In genomic region chr22:46738961-46739870, GRCh38 we compare ENCODE assay signal across 8 cellular contexts. TPM values are rescaled to one million over a fixed set of nuclear protein-coding genes. Genes with fewer than 3 reads are reported as not detected.
DNase-seq lines count a peak whose midpoint lies in the region; ATAC-seq and TF ChIP-seq lines count a peak whose summit lies in the region.

No MANE protein-coding gene starts in this region.

- H3K27me3 ChIP-seq in Loucy (ENCODE audit: insufficient read depth, low read length, poor library complexity, severe bottlenecking): no peaks in the 10 kb centered on the region
- H3K27me3 ChIP-seq in duodenal mucosa (ENCODE audit: control insufficient read depth in 1 of 2, insufficient read depth in 2 of 2, low read length in 2 of 2): no peaks in the 10 kb centered on the region
- H3K27me3 ChIP-seq in mesenchymal stem cell (ENCODE audit: control insufficient read depth in 1 of 2, insufficient read depth in 1 of 2, low read length in 2 of 2): no peaks in the 10 kb centered on the region
- no peaks in the 10 kb centered on the region for H3K27me3 ChIP-seq in thoracic aorta (replicated peaks; ENCODE audit: insufficient read depth)

- no peak overlapping the region for H2BK120ac ChIP-seq in mesenchymal stem cell (ENCODE audit: low read depth, low read length)

- H4K8ac ChIP-seq in mesenchymal stem cell (ENCODE audit: low read length): peak overlapping the region; percentile 84

- H3K4me2 ChIP-seq in Loucy (ENCODE audit: low read depth, low read length, poor library complexity, severe bottlenecking): peak overlapping the region; percentile 75
- H3K4me2 ChIP-seq in mesenchymal stem cell (ENCODE audit: low read length, poor library complexity, severe bottlenecking): peak overlapping the region; percentile 92

- H3K18ac ChIP-seq in mesenchymal stem cell (ENCODE audit: low read depth in 1 of 2, low read length in 2 of 2): peak overlapping the region; percentile 59 to 71

- peak; percentile 10 to 76 for ATAC-seq in activated CD4-positive, CD25-positive, alpha-beta regulatory T cell treated with anti-CD3 and anti-CD28 coated beads, Interleukin-2, amount 50 U/mL, for 24 hours
- ATAC-seq in thoracic aorta (ENCODE audit: insufficient number of reproducible peaks, low FRiP score, low read depth): peak; percentile 10

- no peaks in the 10 kb centered on the region for H3K9me2 ChIP-seq in Loucy (replicated peaks; ENCODE audit: low read depth, low read length)

- H3K4me1 ChIP-seq in Loucy (ENCODE audit: insufficient read depth, low read length, poor library complexity, severe bottlenecking): peaks cover 37% of the 10 kb centered on the region
- H3K4me1 ChIP-seq in duodenal mucosa (ENCODE audit: control insufficient read depth in 1 of 2, insufficient read depth in 2 of 2, low read length in 2 of 2): peaks cover 51 to 74% of the 10 kb centered on the region in 2 donors
- peaks cover 32% of the 10 kb centered on the region for H3K4me1 ChIP-seq in mesenchymal stem cell (ENCODE audit: control insufficient read depth, insufficient read depth, low read depth, low read length)
- H3K4me1 ChIP-seq in thoracic aorta (ENCODE audit: control insufficient read depth in 1 of 2, low read depth in 2 of 2): peaks cover 36 to 50% of the 10 kb centered on the region in 2 donors

- peaks cover 36% of the 10 kb centered on the region for H3K79me2 ChIP-seq in Loucy (ENCODE audit: insufficient read depth, low read length)

- DNase-seq in EL (peak; percentile 80), mesenchymal stem cell (peak; percentile 53), thoracic aorta (ENCODE audit: low spot score) (no peak), NCI-H2029 (lab: John Stamatoyannopoulos, UW) (no peak), DMS79 (lab: John Stamatoyannopoulos, UW) (no peak)

- WGBS in mesenchymal stem cell: 71% methylated on average over 26 of the region's 26 CpGs

- H3K9me3 ChIP-seq in Loucy (ENCODE audit: insufficient read depth, low read depth, low read length) (no peaks in the 10 kb centered on the region; the same call in 1 of the 2 replicates), duodenal mucosa (ENCODE audit: control insufficient read depth in 1 of 2, low read length in 2 of 2) (no peaks in the 10 kb centered on the region), mesenchymal stem cell (ENCODE audit: control insufficient read depth, low read length) (no peaks in the 10 kb centered on the region), thoracic aorta (no peaks in the 10 kb centered on the region)

- H3K79me1 ChIP-seq in mesenchymal stem cell (replicated peaks; ENCODE audit: low read length, poor library complexity, severe bottlenecking): peaks cover 2% of the 10 kb centered on the region

- H3K23ac ChIP-seq in mesenchymal stem cell (ENCODE audit: low read length in 2 of 2): peak overlapping the region in 1 of 2 experiments; percentile 16

- no peaks in the 10 kb centered on the region for H3K36me3 ChIP-seq in Loucy (ENCODE audit: insufficient read depth, low read length)
- no peaks in the 10 kb centered on the region for H3K36me3 ChIP-seq in duodenal mucosa (ENCODE audit: control insufficient read depth in 1 of 2, insufficient read depth in 2 of 2, low read length in 2 of 2)
- no peaks in the 10 kb centered on the region for H3K36me3 ChIP-seq in mesenchymal stem cell (ENCODE audit: control insufficient read depth in 1 of 2, insufficient read depth in 2 of 2, low read depth in 1 of 2, low read length in 2 of 2)
- H3K36me3 ChIP-seq in thoracic aorta: no peaks in the 10 kb centered on the region

- H4K91ac ChIP-seq in mesenchymal stem cell (ENCODE audit: low read length): peak overlapping the region; percentile 79

- H3K9ac ChIP-seq in Loucy (ENCODE audit: low read depth, low read length, poor library complexity, severe bottlenecking) (peak overlapping the region; percentile 75), duodenal mucosa (ENCODE audit: low read depth in 1 of 2, low read length in 2 of 2) (peak overlapping the region; percentile 67 to 79), mesenchymal stem cell (ENCODE audit: low read length) (peak overlapping the region; percentile 80)

- H4K20me1 ChIP-seq in Loucy (ENCODE audit: insufficient read depth, low read length, poor library complexity, severe bottlenecking): peaks cover 35% of the 10 kb centered on the region

- TF ChIP-seq CTCF in Loucy (conservative IDR thresholded peaks at IDR 0.05; ENCODE audit: low read length) (peak; percentile 61), thoracic aorta (IDR thresholded peaks at IDR 0.05) (no peak)

- no peak overlapping the region for H2AK5ac ChIP-seq in mesenchymal stem cell (ENCODE audit: low read length, severe bottlenecking)

- H2AFZ ChIP-seq in Loucy (ENCODE audit: low read length) (peak overlapping the region; percentile 98), mesenchymal stem cell (ENCODE audit: low read depth, low read length) (no peak overlapping the region)

- H3K14ac ChIP-seq in mesenchymal stem cell (ENCODE audit: low read length in 2 of 2): peak overlapping the region in 1 of 2 experiments; percentile 31

- peak overlapping the region; percentile 81 for H3K4me3 ChIP-seq in Loucy (ENCODE audit: low read length, poor library complexity, severe bottlenecking)
- peak overlapping the region; percentile 69 to 70 for H3K4me3 ChIP-seq in duodenal mucosa (ENCODE audit: low read depth in 1 of 2, low read length in 2 of 2)
- peak overlapping the region; percentile 82 to 89 for H3K4me3 ChIP-seq in mesenchymal stem cell (ENCODE audit: insufficient read depth in 1 of 2, low read depth in 1 of 2, low read length in 2 of 2)
- H3K4me3 ChIP-seq in thoracic aorta: peak overlapping the region; percentile 86

- H2BK15ac ChIP-seq in mesenchymal stem cell (ENCODE audit: low read depth, poor library complexity, severe bottlenecking): peak overlapping the region; percentile 74

- no peak overlapping the region for H2BK5ac ChIP-seq in mesenchymal stem cell (ENCODE audit: low read depth, low read length, poor library complexity, severe bottlenecking)

- H3K4ac ChIP-seq in mesenchymal stem cell (ENCODE audit: low read depth in 1 of 2, low read length in 2 of 2): peak overlapping the region in 1 of 2 experiments; percentile 86

- peak overlapping the region in 1 of 2 experiments; percentile 26 for H2BK12ac ChIP-seq in mesenchymal stem cell (ENCODE audit: low read length in 2 of 2)

- no peaks in the 10 kb centered on the region for H3F3A ChIP-seq in Loucy (ENCODE audit: low read depth)

- peak overlapping the region; percentile 78 for H3K27ac ChIP-seq in duodenal mucosa (ENCODE audit: low read depth, low read length)
- no peak overlapping the region for H3K27ac ChIP-seq in mesenchymal stem cell (ENCODE audit: low read length, poor library complexity, severe bottlenecking)
- peak overlapping the region; percentile 77 to 90 for H3K27ac ChIP-seq in thoracic aorta

RNA-seq across cellular contexts. Expression of gene CERK, which starts 1.2 kb away (rescaled TPM):
- 29.4 TPM for polyA plus RNA-seq in mesenchymal stem cell (2013, experiment 1 of 2)
- 29.3 TPM for polyA plus RNA-seq in mesenchymal stem cell (2013, experiment 2 of 2)
- 10 to 100 TPM; 65.5 to 72.8 TPM for total RNA-seq in thoracic aorta

RNA-seq across cellular contexts. Expression of gene TBC1D22A, which starts 23.2 kb away (rescaled TPM):
- polyA plus RNA-seq in mesenchymal stem cell (2013, experiment 1 of 2): 16.5 TPM
- 17.1 TPM for polyA plus RNA-seq in mesenchymal stem cell (2013, experiment 2 of 2)
- total RNA-seq in thoracic aorta: 10 to 100 TPM; 28.9 to 31.3 TPM

Comparison
In these comparisons a context has a peak if more than half of its experiments do, and no peak if none do; other contexts are left out.
1. DNase-seq: peak in EL (single experiment) and mesenchymal stem cell (single experiment); none in thoracic aorta (single experiment), NCI-H2029 (single experiment) and DMS79 (single experiment).
2. Peak in every context shown above with its lines, with median percentiles within 50 percentile points of each other: H3K4me3 ChIP-seq and H3K9ac ChIP-seq.